In genomic region chr22:20464096-20464614, GRCh38 we compare ENCODE assay signal across 1 cellular context.
A peak's percentile ranks its signal among the peaks of the same experiment; 100 is the strongest.
TF ChIP-seq lines count a peak whose summit lies in the region.

No MANE protein-coding gene starts in this region.

TF ChIP-seq in K562, 482 proteins besides CTCF, POLR2A, EP300 and RAD21 (continued from another document and continues in another):
- TF ChIP-seq ZBTB40 (IDR thresholded peaks at IDR 0.05): no peak
- TF ChIP-seq ZBTB40 (CRISPR knock-in tag; IDR thresholded peaks at IDR 0.05): peak; percentile 17; the same call in 1 of the 2 replicates
- no peak for TF ChIP-seq SRSF7 (optimal IDR thresholded peaks at IDR 0.05; ENCODE audit: low read depth, low read length)
- TF ChIP-seq ZNF316 (IDR thresholded peaks at IDR 0.05): no peak
- TF ChIP-seq GTF2A2 (tag; IDR thresholded peaks at IDR 0.05): no peak
- TF ChIP-seq IRF2 (CRISPR knock-in tag; IDR thresholded peaks at IDR 0.05): peak; percentile 80; the same call in 1 of the 2 replicates
- no peak for TF ChIP-seq SMARCA4 (IDR thresholded peaks at IDR 0.05)
- no peak for TF ChIP-seq ILF3 (IDR thresholded peaks at IDR 0.05; ENCODE audit: borderline replicate concordance)
- TF ChIP-seq CUX1 (CRISPR knock-in tag; IDR thresholded peaks at IDR 0.05): no peak
- no peak for TF ChIP-seq PRPF4 (IDR thresholded peaks at IDR 0.05; ENCODE audit: insufficient read depth, low read depth, low read length, poor library complexity, severe bottlenecking)
- TF ChIP-seq TAL1 (IDR thresholded peaks at IDR 0.05): no peak
- 0 out of 2 replicates have a peak, but pooled peaks have one; percentile 46 for TF ChIP-seq NR3C1 (CRISPR knock-in tag; IDR thresholded peaks at IDR 0.05)
- TF ChIP-seq POLR2AphosphoS2 (IDR thresholded peaks at IDR 0.05; ENCODE audit: low read length): peak; percentile 14; the same call in 1 of the 2 replicates
- TF ChIP-seq DDX20 (tag; IDR thresholded peaks at IDR 0.05; ENCODE audit: low read depth): no peak
- TF ChIP-seq FOXJ3 (CRISPR knock-in tag; IDR thresholded peaks at IDR 0.05): peak; percentile 54; the same call in 1 of the 2 replicates
- no peak for TF ChIP-seq RBFOX2 (IDR thresholded peaks at IDR 0.05; ENCODE audit: low read depth, low read length)
- TF ChIP-seq MYNN (IDR thresholded peaks at IDR 0.05): no peak
- TF ChIP-seq MYNN (CRISPR knock-in tag; IDR thresholded peaks at IDR 0.05): 0 out of 2 replicates have a peak, but pooled peaks have one; percentile 22
- no peak for TF ChIP-seq SMAD4 (CRISPR knock-in tag; conservative IDR thresholded peaks at IDR 0.05)
- no peak for TF ChIP-seq E2F3 (CRISPR knock-in tag; IDR thresholded peaks at IDR 0.05)
- TF ChIP-seq YY1 (IDR thresholded peaks at IDR 0.05; ENCODE audit: borderline replicate concordance in 1 of 3, control insufficient read depth in 1 of 3, extremely low read depth in 1 of 3, insufficient read depth in 3 of 3, insufficient read length in 1 of 3, insufficient replicate concordance in 2 of 3, low read depth in 1 of 3, low read length in 2 of 3): peak in 1 of 3 experiments; percentile 32
- peak; percentile 68; the same call in 1 of the 2 replicates for TF ChIP-seq ZNF12 (CRISPR knock-in tag; IDR thresholded peaks at IDR 0.05)
- no peak for TF ChIP-seq KDM5B (IDR thresholded peaks at IDR 0.05; ENCODE audit: insufficient replicate concordance, low read depth, low read length)
- no peak for TF ChIP-seq PURB (CRISPR knock-in tag; IDR thresholded peaks at IDR 0.05; ENCODE audit: low read depth)
- peak; percentile 81 for TF ChIP-seq CBFB (CRISPR knock-in tag; IDR thresholded peaks at IDR 0.05)
- no peak for TF ChIP-seq FOXP4 (CRISPR knock-in tag; IDR thresholded peaks at IDR 0.05; ENCODE audit: borderline replicate concordance)
- TF ChIP-seq THRAP3 (IDR thresholded peaks at IDR 0.05; ENCODE audit: borderline replicate concordance): no peak
- TF ChIP-seq AFF1 (IDR thresholded peaks at IDR 0.05; ENCODE audit: low read depth in 1 of 2, partially characterized antibody in 2 of 2): no peak
- TF ChIP-seq MYBL2 (IDR thresholded peaks at IDR 0.05; ENCODE audit: low read depth): no peak
- TF ChIP-seq MYBL2 (CRISPR knock-in tag; IDR thresholded peaks at IDR 0.05; ENCODE audit: borderline replicate concordance): peak; percentile 66; the same call in 1 of the 2 replicates
- no peak for TF ChIP-seq SFPQ (IDR thresholded peaks at IDR 0.05; ENCODE audit: low read depth, low read length)
- no peak for TF ChIP-seq CCAR2 (IDR thresholded peaks at IDR 0.05; ENCODE audit: low read depth, low read length)
- peak in 1 of 2 experiments; percentile 49; a peak in 1 of 4 replicates for TF ChIP-seq KDM4B (IDR thresholded peaks at IDR 0.05; ENCODE audit: borderline replicate concordance in 2 of 2, low read depth in 1 of 2)
- TF ChIP-seq WHSC1 (IDR thresholded peaks at IDR 0.05; ENCODE audit: low read length): no peak
- no peak for TF ChIP-seq HNRNPH1 (optimal IDR thresholded peaks at IDR 0.05; ENCODE audit: low read depth, low read length)
- no peak for TF ChIP-seq FUS (optimal IDR thresholded peaks at IDR 0.05; ENCODE audit: low read depth, low read length)
- peak in 1 of 2 experiments; percentile 16; a peak in 1 of 4 replicates for TF ChIP-seq SIX5 (IDR thresholded peaks at IDR 0.05; ENCODE audit: borderline replicate concordance in 1 of 2, insufficient read depth in 1 of 2, low read depth in 1 of 2, low read length in 2 of 2)
- no peak for TF ChIP-seq PCBP1 (IDR thresholded peaks at IDR 0.05; ENCODE audit: low read depth, low read length, poor library complexity, severe bottlenecking)
- TF ChIP-seq HDAC1 (IDR thresholded peaks at IDR 0.05): no peak
- TF ChIP-seq BRCA1 (IDR thresholded peaks at IDR 0.05): no peak
- peak; percentile 95 for TF ChIP-seq BRCA1 (CRISPR knock-in tag; IDR thresholded peaks at IDR 0.05)
- no peak for TF ChIP-seq TARDBP (IDR thresholded peaks at IDR 0.05)
